In genomic region chr10:86855503-86855902, GRCh38 we compare ENCODE assay signal across 25 cellular contexts.
"Had no signal": no experiment of that assay in that cellular context is flagged by ENCODE, and none has a peak within 500 bp of the region (broad histone marks: within the 10 kb centered on the region; RNA-seq: fewer than 3 reads in every experiment).

No MANE protein-coding gene starts in this region.

- H3K27me3 Mint-ChIP-seq: activated B cell treated with CpG ODN at 0.5 μM for 24 hours; activated T-cell treated with anti-CD3 and anti-CD28 coated beads, Interleukin-2, amount 50 U/mL, for 24 hours; activated T-helper 17 cell treated with anti-CD3 and anti-CD28 coated beads, Interleukin-2, amount 50 U/mL, for 72 hours had no signal

- H3K27me3 ChIP-seq: adrenal gland, ascending aorta, ovary, right atrium auricular region, upper lobe of left lung had no signal

- H3K36me3 Mint-ChIP-seq: natural killer cell had no signal

- H3K4me3 Mint-ChIP-seq: activated B cell treated with CpG ODN at 0.5 μM for 24 hours; activated CD4-positive, alpha-beta T cell treated with anti-CD3 and anti-CD28 coated beads for 36 hours; activated T-cell treated with anti-CD3 and anti-CD28 coated beads, Interleukin-2, amount 50 U/mL, for 24 hours; activated T-helper 17 cell treated with anti-CD3 and anti-CD28 coated beads, Interleukin-2, amount 50 U/mL, for 72 hours; natural killer cell had no signal

- H3K36me3 ChIP-seq: adrenal gland, ascending aorta, lower lobe of right lung, ovary, right atrium auricular region, upper lobe of left lung had no signal

- H3K4me1 Mint-ChIP-seq: activated B cell treated with CpG ODN at 0.5 μM for 24 hours; activated CD4-positive, alpha-beta T cell treated with anti-CD3 and anti-CD28 coated beads for 36 hours; activated T-helper 17 cell treated with anti-CD3 and anti-CD28 coated beads, Interleukin-2, amount 50 U/mL, for 72 hours; natural killer cell had no signal

- H3K27ac Mint-ChIP-seq: activated B cell treated with CpG ODN at 0.5 μM for 24 hours; activated CD4-positive, alpha-beta T cell treated with anti-CD3 and anti-CD28 coated beads for 36 hours; activated naive CD4-positive, alpha-beta T cell treated with anti-CD3 and anti-CD28 coated beads, Interleukin-2, amount 50 U/mL, for 72 hours; activated T-cell treated with anti-CD3 and anti-CD28 coated beads, Interleukin-2, amount 50 U/mL, for 24 hours; activated T-helper 17 cell treated with anti-CD3 and anti-CD28 coated beads, Interleukin-2, amount 50 U/mL, for 72 hours; natural killer cell had no signal

- DNase-seq: activated B cell treated with CpG ODN at 0.5 μM for 24 hours; activated CD4-positive, alpha-beta T cell treated with anti-CD3 and anti-CD28 coated beads for 36 hours; activated CD4-positive, alpha-beta T cell treated with anti-CD3 and anti-CD28 coated beads, Interleukin-2, amount 50 U/mL, for 4 hours; activated CD8-positive, alpha-beta memory T cell treated with anti-CD3 and anti-CD28 coated beads for 24 hours; activated CD8-positive, alpha-beta memory T cell treated with anti-CD3 and anti-CD28 coated beads, Interleukin-2, amount 50 U/mL, for 4 hours; activated T-cell treated with anti-CD3 and anti-CD28 coated beads, Interleukin-2, amount 50 U/mL, for 24 hours; adrenal gland; central memory CD4-positive, alpha-beta T cell; dermis blood vessel endothelial cell; effector CD8-positive, alpha-beta T cell; erythroblast; kidney; lower lobe of right lung; natural killer cell; ovary; psoas muscle; stimulated activated CD4-positive, alpha-beta T cell treated with anti-CD3 and anti-CD28 coated beads, Interleukin-12 subunit alpha, Interleukin-12 subunit beta, amount 100 ng/mL, for 4 hours; stimulated activated CD4-positive, alpha-beta T cell treated with anti-CD3 and anti-CD28 coated beads, Interleukin-4, amount 100 ng/mL, for 4 hours; stimulated activated naive CD8-positive, alpha-beta T cell treated with anti-CD3 and anti-CD28 coated beads, Interleukin-15, Interleukin-2, amounts not matched to agents 100 U/mL and 50 U/mL, for 24 hours; T1000; upper lobe of left lung had no signal

- H3K27ac ChIP-seq: adrenal gland, lower lobe of right lung, ovary, psoas muscle, right atrium auricular region, upper lobe of left lung had no signal

- H3K9me3 ChIP-seq: adrenal gland, ascending aorta, lower lobe of right lung, ovary, psoas muscle, right atrium auricular region, upper lobe of left lung had no signal

- FAIRE-seq: kidney had no signal

- H3K9me3 Mint-ChIP-seq: activated T-cell treated with anti-CD3 and anti-CD28 coated beads, Interleukin-2, amount 50 U/mL, for 24 hours; activated T-helper 17 cell treated with anti-CD3 and anti-CD28 coated beads, Interleukin-2, amount 50 U/mL, for 72 hours; natural killer cell had no signal

- H3K4me3 ChIP-seq: adrenal gland, ascending aorta, lower lobe of right lung, ovary, psoas muscle, right atrium auricular region, upper lobe of left lung had no signal

- H3K4me1 ChIP-seq: adrenal gland, ascending aorta, lower lobe of right lung, upper lobe of left lung had no signal
